In genomic region chr12:93982847-93983315, GRCh38 we compare ENCODE assay signal across 9 cellular contexts.
DNase-seq lines count a peak whose midpoint lies in the region; ATAC-seq, FAIRE-seq and TF ChIP-seq lines count a peak whose summit lies in the region.
"Had no signal": no experiment of that assay in that cellular context is flagged by ENCODE, and none has a peak within 500 bp of the region (broad histone marks: within the 10 kb centered on the region; RNA-seq: fewer than 3 reads in every experiment).

No MANE protein-coding gene starts in this region.

- no peaks in the 10 kb centered on the region for H3K4me1 ChIP-seq in Karpas-422 (ENCODE audit: low read length)

- no peak for TF ChIP-seq CTCF in AG10803 (conservative IDR thresholded peaks at IDR 0.05; ENCODE audit: low read length)

- peak; percentile 61 for DNase-seq in AG10803 (ENCODE audit: low read depth)
- DNase-seq in HTR-8/SVneo (ENCODE audit: insufficient read length, low spot score) = no peak
- DNase-seq in activated T-cell treated with anti-CD3 and anti-CD28 coated beads, Interleukin-2, amount 50 U/mL, for 4 hours = no peak
- peak; percentile 90 for DNase-seq in iris pigment epithelial cell (ENCODE audit: low read depth)
- DNase-seq in cerebellar nuclear complex (lab: John Stamatoyannopoulos, UW) = no peak
- no peak for DNase-seq in Karpas-422
- no peak for DNase-seq in LoVo (ENCODE audit: low spot score)

- no peak overlapping the region for H3K27ac ChIP-seq in Karpas-422 (ENCODE audit: low read length)
- H3K27ac ChIP-seq: adrenal gland had no signal

- H3K36me3 ChIP-seq in Karpas-422 (ENCODE audit: insufficient read depth, low read length) = no peaks in the 10 kb centered on the region
- H3K36me3 ChIP-seq: adrenal gland had no signal

- H3K36me3 Mint-ChIP-seq in activated T-cell treated with anti-CD3 and anti-CD28 coated beads, Interleukin-2, amount 50 U/mL, for 4 hours (ENCODE audit: insufficient read depth) = no peaks in the 10 kb centered on the region

- peaks cover 16% of the 10 kb centered on the region for H3K4me1 Mint-ChIP-seq in activated T-cell treated with anti-CD3 and anti-CD28 coated beads, Interleukin-2, amount 50 U/mL, for 4 hours (ENCODE audit: low read depth)

- no peaks in the 10 kb centered on the region for H3K27me3 ChIP-seq in Karpas-422 (ENCODE audit: low read length)
- H3K27me3 ChIP-seq: adrenal gland had no signal

- peak; percentile 49 for FAIRE-seq in HTR-8/SVneo (lab: Jason Lieb, UNC)

- H3K4me3 Mint-ChIP-seq in activated T-cell treated with anti-CD3 and anti-CD28 coated beads, Interleukin-2, amount 50 U/mL, for 4 hours = no peak overlapping the region

- H3K79me2 ChIP-seq in Karpas-422 (ENCODE audit: low read length) = no peaks in the 10 kb centered on the region

- H3K4me2 ChIP-seq in Karpas-422 (ENCODE audit: low read depth, low read length, poor library complexity, severe bottlenecking) = no peak overlapping the region

- H3K9me2 ChIP-seq in Karpas-422 (replicated peaks; ENCODE audit: insufficient read depth, low read length) = 0 out of 2 replicates have a peak, but pooled peaks cover 4% of the 10 kb centered on the region

- no peak overlapping the region for H3K4me3 ChIP-seq in AG10803 (ENCODE audit: low read length)
- no peak overlapping the region for H3K4me3 ChIP-seq in Karpas-422 (ENCODE audit: low read length)
- H3K4me3 ChIP-seq: adrenal gland had no signal

- no peaks in the 10 kb centered on the region for H3K9me3 ChIP-seq in Karpas-422 (ENCODE audit: low read length)
- H3K9me3 ChIP-seq: adrenal gland had no signal

- H3K9ac ChIP-seq in Karpas-422 (ENCODE audit: low read length) = no peak overlapping the region

- H3K9me3 Mint-ChIP-seq in activated T-cell treated with anti-CD3 and anti-CD28 coated beads, Interleukin-2, amount 50 U/mL, for 4 hours = no peaks in the 10 kb centered on the region

- H2AFZ ChIP-seq in Karpas-422 (ENCODE audit: low read length) = no peak overlapping the region

- ATAC-seq in activated T-cell treated with anti-CD3 and anti-CD28 coated beads, Interleukin-2, amount 50 U/mL, for 4 hours = peak; percentile 89 to 94
- ATAC-seq in GM21619 (IDR thresholded peaks at IDR 0.05; ENCODE audit: unreplicated experiment) = no peak

- H4K20me1 ChIP-seq in Karpas-422 (ENCODE audit: insufficient read depth, low read depth, low read length) = no peaks in the 10 kb centered on the region

- peaks cover 2% of the 10 kb centered on the region for H3K27me3 Mint-ChIP-seq in activated T-cell treated with anti-CD3 and anti-CD28 coated beads, Interleukin-2, amount 50 U/mL, for 4 hours (ENCODE audit: low read depth)

Comparison
In these comparisons a context has a peak if more than half of its experiments do, and no peak if none do; other contexts are left out.
1. DNase-seq: peak in AG10803 (single experiment) and iris pigment epithelial cell (single experiment); none in HTR-8/SVneo (single experiment), activated T-cell treated with anti-CD3 and anti-CD28 coated beads, Interleukin-2, amount 50 U/mL, for 4 hours (single experiment), cerebellar nuclear complex (0 of 2), Karpas-422 (single experiment) and LoVo (single experiment).